9 cellular contexts compared by ENCODE assay signal in the genomic region with DNA sequence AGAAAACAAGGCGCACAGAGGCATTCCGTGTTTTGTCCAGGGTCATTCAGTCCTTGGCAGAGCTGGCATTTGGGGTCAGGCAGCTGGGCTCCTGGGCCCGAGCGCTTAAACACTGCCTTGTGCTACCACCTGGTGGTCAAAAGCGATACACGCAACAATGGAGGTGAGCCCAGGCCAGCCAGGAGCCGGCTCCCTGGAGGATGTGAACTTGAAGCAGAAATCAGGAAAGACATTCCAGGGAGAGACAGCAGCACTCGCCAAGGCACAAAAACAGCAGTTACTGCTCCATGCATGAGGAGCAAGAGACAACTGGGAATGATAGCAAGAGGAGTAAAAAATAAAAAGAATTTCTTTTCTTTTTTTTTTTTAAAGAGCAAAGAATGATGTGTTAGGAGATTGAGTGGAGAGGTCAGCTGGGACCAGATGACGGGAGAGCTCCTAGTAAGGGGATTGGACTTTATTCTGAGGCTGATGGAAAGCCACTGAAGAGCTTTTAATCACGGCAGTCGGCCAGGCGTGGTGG. TPM values are rescaled to one million over a fixed set of nuclear protein-coding genes. Genes with fewer than 3 reads are reported as not detected.
A peak's percentile ranks its signal among the peaks of the same experiment; 100 is the strongest.
DNase-seq lines count a peak whose midpoint lies in the region; ATAC-seq lines count a peak whose summit lies in the region.
"Had no signal": no experiment of that assay in that cellular context is flagged by ENCODE, and none has a peak within 500 bp of the region (broad histone marks: within the 10 kb centered on the region; RNA-seq: fewer than 3 reads in every experiment).

No MANE protein-coding gene starts in this region.

- H3K9me3 Mint-ChIP-seq in activated CD4-positive, alpha-beta memory T cell treated with anti-CD3 and anti-CD28 coated beads, Interleukin-2, amount 10 ng/mL, durations not matched to agents 7 days and 5 days: no peaks in the 10 kb centered on the region
- H3K9me3 Mint-ChIP-seq in effector memory CD8-positive, alpha-beta T cell: no peaks in the 10 kb centered on the region

- POLR2A ChIA-PET in activated CD4-positive, alpha-beta memory T cell treated with anti-CD3 and anti-CD28 coated beads, Interleukin-2, amount 10 ng/mL, durations not matched to agents 7 days and 5 days (lab: Charles Lee): no interaction called here

- H3K4me3 Mint-ChIP-seq in activated CD4-positive, alpha-beta memory T cell treated with anti-CD3 and anti-CD28 coated beads, Interleukin-2, amount 10 ng/mL, durations not matched to agents 7 days and 5 days: no peak overlapping the region
- H3K4me3 Mint-ChIP-seq in effector memory CD8-positive, alpha-beta T cell: no peak overlapping the region
- H3K4me3 Mint-ChIP-seq: activated naive CD8-positive, alpha-beta T cell had no signal

- CTCF ChIA-PET in activated CD4-positive, alpha-beta memory T cell treated with anti-CD3 and anti-CD28 coated beads, Interleukin-2, amount 10 ng/mL, durations not matched to agents 7 days and 5 days (lab: Charles Lee): interaction anchor here (0.6 to 3.8 kb wide), 30 partner anchors 8 to 636 kb away, joined by 3 to 43 read pairs (median 4); no protein-coding TSS in a partner anchor

- H3K36me3 Mint-ChIP-seq in activated CD4-positive, alpha-beta memory T cell treated with anti-CD3 and anti-CD28 coated beads, Interleukin-2, amount 10 ng/mL, durations not matched to agents 7 days and 5 days (ENCODE audit: low read depth): no peaks in the 10 kb centered on the region
- no peaks in the 10 kb centered on the region for H3K36me3 Mint-ChIP-seq in effector memory CD8-positive, alpha-beta T cell (ENCODE audit: insufficient read depth)
- H3K36me3 Mint-ChIP-seq: activated naive CD8-positive, alpha-beta T cell had no signal

- no peak overlapping the region for H3K27ac Mint-ChIP-seq in activated CD4-positive, alpha-beta memory T cell treated with anti-CD3 and anti-CD28 coated beads, Interleukin-2, amount 10 ng/mL, durations not matched to agents 7 days and 5 days
- H3K27ac Mint-ChIP-seq in effector memory CD8-positive, alpha-beta T cell: peak overlapping the region in 1 of 2 donors; percentile 55
- H3K27ac Mint-ChIP-seq: activated naive CD8-positive, alpha-beta T cell had no signal

- no peaks in the 10 kb centered on the region for H3K4me1 Mint-ChIP-seq in activated CD4-positive, alpha-beta memory T cell treated with anti-CD3 and anti-CD28 coated beads, Interleukin-2, amount 10 ng/mL, durations not matched to agents 7 days and 5 days
- peaks cover 0 to 4% of the 10 kb centered on the region in 2 donors for H3K4me1 Mint-ChIP-seq in effector memory CD8-positive, alpha-beta T cell (ENCODE audit: low read depth in 2 of 2)

- H3K27me3 Mint-ChIP-seq in activated CD4-positive, alpha-beta memory T cell treated with anti-CD3 and anti-CD28 coated beads, Interleukin-2, amount 10 ng/mL, durations not matched to agents 7 days and 5 days: peaks cover 2% of the 10 kb centered on the region
- H3K27me3 Mint-ChIP-seq in effector memory CD8-positive, alpha-beta T cell: peaks cover 0 to under 1% of the 10 kb centered on the region in 2 donors
- H3K27me3 Mint-ChIP-seq: activated naive CD8-positive, alpha-beta T cell had no signal

- peak; percentile 87 for ATAC-seq in GM19025 (IDR thresholded peaks at IDR 0.05; ENCODE audit: low read depth, unreplicated experiment)
- peak; percentile 97 for ATAC-seq in HG03139 (IDR thresholded peaks at IDR 0.05; ENCODE audit: unreplicated experiment)
- ATAC-seq in effector memory CD8-positive, alpha-beta T cell (replicated peaks): peak; percentile 83

- DNase-seq in CD1c-positive myeloid dendritic cell (ENCODE audit: extremely low spot score) (peak; percentile 60), NCI-H69 (lab: John Stamatoyannopoulos, UW) (peak; percentile 60), middle frontal gyrus (ENCODE audit: extremely low spot score, low spot score) (peak; percentile 42)
- peak; percentile 58 for DNase-seq in activated CD4-positive, alpha-beta memory T cell treated with anti-CD3 and anti-CD28 coated beads, Interleukin-2, amount 10 ng/mL, durations not matched to agents 7 days and 5 days
- DNase-seq in effector memory CD8-positive, alpha-beta T cell: peak; percentile 34 to 48 (median 40)
- DNase-seq in stimulated activated CD8-positive, alpha-beta memory T cell treated with anti-CD3 and anti-CD28 coated beads, Interleukin-4, amount 100 ng/mL, for 4 hours (ENCODE audit: low read depth in 2 of 2, low spot score in 1 of 2): peak; percentile 9 to 31

RNA-seq across cellular contexts. Expression of a gene that starts 20.7 kb away (rescaled TPM):
- total RNA-seq in activated CD4-positive, alpha-beta memory T cell treated with anti-CD3 and anti-CD28 coated beads, Interleukin-2, amount 10 ng/mL, durations not matched to agents 7 days and 5 days: not detected

RNA-seq across cellular contexts. Expression of a gene that starts 38.3 kb away (rescaled TPM):
- not detected for total RNA-seq in activated CD4-positive, alpha-beta memory T cell treated with anti-CD3 and anti-CD28 coated beads, Interleukin-2, amount 10 ng/mL, durations not matched to agents 7 days and 5 days

RNA-seq across cellular contexts. Expression of a gene that starts 41.9 kb away (rescaled TPM):
- not detected for total RNA-seq in activated CD4-positive, alpha-beta memory T cell treated with anti-CD3 and anti-CD28 coated beads, Interleukin-2, amount 10 ng/mL, durations not matched to agents 7 days and 5 days

RNA-seq across cellular contexts. Expression of a gene that starts 47.2 kb away (rescaled TPM):
- 1 to 10 TPM; 3.6 to 4.7 TPM for total RNA-seq in activated CD4-positive, alpha-beta memory T cell treated with anti-CD3 and anti-CD28 coated beads, Interleukin-2, amount 10 ng/mL, durations not matched to agents 7 days and 5 days

RNA-seq across cellular contexts. Expression of a gene that starts 48.6 kb away (rescaled TPM):
- not detected for total RNA-seq in activated CD4-positive, alpha-beta memory T cell treated with anti-CD3 and anti-CD28 coated beads, Interleukin-2, amount 10 ng/mL, durations not matched to agents 7 days and 5 days

Comparison
In these comparisons a context has a peak if more than half of its experiments do, and no peak if none do; other contexts are left out.
1. Peak in every context shown above with its lines: DNase-seq and ATAC-seq.